ENCODE assay signal across 8 cellular contexts in genomic region chr17:74368341-74369152, GRCh38. TPM values are rescaled to one million over a fixed set of nuclear protein-coding genes. Genes with fewer than 3 reads are reported as not detected.
A peak's percentile ranks its signal among the peaks of the same experiment; 100 is the strongest.
DNase-seq lines count a peak whose midpoint lies in the region; ATAC-seq and TF ChIP-seq lines count a peak whose summit lies in the region.

No MANE protein-coding gene starts in this region.

- 21 to 24% methylated on average over 6 to 14 of the region's 14 CpGs for WGBS in upper lobe of left lung, 2 donors

- ATAC-seq in SK-N-SH treated with all-trans-retinoic acid at 6 μM for 48 hours (peak; percentile 54; the same call in 1 of the 3 replicates), upper lobe of left lung (ENCODE audit: low FRiP score in 2 of 2) (peak; percentile 83 to 84), HG02759 (IDR thresholded peaks at IDR 0.05; ENCODE audit: unreplicated experiment) (no peak)
- ATAC-seq in activated naive CD4-positive, alpha-beta T cell treated with anti-CD3 and anti-CD28 coated beads, Interleukin-2, amount 50 U/mL, for 72 hours: peak; percentile 59 to 76

- no peaks in the 10 kb centered on the region for H3K4me1 Mint-ChIP-seq in Calu3 (ENCODE audit: low read depth, unreplicated experiment)

- BruUV-seq in Calu3 (replicated peaks; lab: Mats Ljungman, UMichigan): no TSS peak

- CTCF ChIA-PET in Calu3 (lab: Charles Lee): interaction anchor here (0.6 to 2.7 kb wide), 14 partner anchors 11 to 164 kb away, joined by 3 to 17 read pairs (median 4); no protein-coding TSS in a partner anchor

- peaks cover 0 to 3% (median 0%) of the 10 kb centered on the region in 4 donors for H3K27me3 ChIP-seq in upper lobe of left lung

- H3K36me3 ChIP-seq in upper lobe of left lung: no peaks in the 10 kb centered on the region

- TF ChIP-seq EP300 in upper lobe of left lung (IDR thresholded peaks at IDR 0.05): no peak

- TF ChIP-seq POLR2A in upper lobe of left lung (IDR thresholded peaks at IDR 0.05): no peak

- intact Hi-C loops in Calu3 (cut with micrococcal nuclease; ENCODE audit: unreplicated experiment) (loop anchor here (2.0 kb wide), 1 partner anchor 124 kb away; no protein-coding TSS in a partner anchor), head of caudate nucleus (cut with DNase I) (no loop called here), posterior vena cava (cut with DNase I) (no loop called here)

- no peak overlapping the region for H3K27ac Mint-ChIP-seq in Calu3 (ENCODE audit: unreplicated experiment)
- H3K27ac Mint-ChIP-seq in activated naive CD4-positive, alpha-beta T cell treated with anti-CD3 and anti-CD28 coated beads, Interleukin-2, amount 50 U/mL, for 72 hours: peak overlapping the region in 1 of 2 donors; percentile 79

- H3K4me3 Mint-ChIP-seq in Calu3 (ENCODE audit: low read depth, unreplicated experiment): no peak overlapping the region

- no peaks in the 10 kb centered on the region for H3K36me3 Mint-ChIP-seq in Calu3 (ENCODE audit: insufficient read depth, unreplicated experiment)
- H3K36me3 Mint-ChIP-seq in activated naive CD4-positive, alpha-beta T cell treated with anti-CD3 and anti-CD28 coated beads, Interleukin-2, amount 50 U/mL, for 72 hours: no peaks in the 10 kb centered on the region

- H3K9me3 ChIP-seq in upper lobe of left lung: no peaks in the 10 kb centered on the region

- H3K4me3 ChIP-seq in upper lobe of left lung: no peak overlapping the region

- peaks cover 65% of the 10 kb centered on the region for H3K27me3 Mint-ChIP-seq in Calu3 (ENCODE audit: unreplicated experiment)

- peaks cover 5 to 17% (median 7%) of the 10 kb centered on the region in 4 donors for H3K4me1 ChIP-seq in upper lobe of left lung

- TF ChIP-seq CTCF in Calu3 (IDR thresholded peaks at IDR 0.05; ENCODE audit: unreplicated experiment): peak; percentile 91
- peak; percentile 88 to 94 (median 90) for TF ChIP-seq CTCF in upper lobe of left lung (IDR thresholded peaks at IDR 0.05)

- no peak overlapping the region for H3K27ac ChIP-seq in upper lobe of left lung

- H3K9me3 Mint-ChIP-seq in Calu3 (ENCODE audit: low read depth, unreplicated experiment): no peaks in the 10 kb centered on the region
- no peaks in the 10 kb centered on the region for H3K9me3 Mint-ChIP-seq in activated naive CD4-positive, alpha-beta T cell treated with anti-CD3 and anti-CD28 coated beads, Interleukin-2, amount 50 U/mL, for 72 hours

- DNase-seq in Calu3: peak; percentile 77
- DNase-seq in HuH-7 (ENCODE audit: low spot score): peak; percentile 95
- DNase-seq in activated naive CD4-positive, alpha-beta T cell treated with anti-CD3 and anti-CD28 coated beads, Interleukin-2, amount 50 U/mL, for 72 hours (ENCODE audit: low spot score in 2 of 2): peak; percentile 60 to 70
- peak; percentile 67 to 95 (median 87) for DNase-seq in head of caudate nucleus
- DNase-seq in posterior vena cava (ENCODE audit: low spot score): peak; percentile 92
- peak; percentile 77 to 86 for DNase-seq in upper lobe of left lung

TF ChIP-seq in SK-N-SH treated with all-trans-retinoic acid at 6 μM for 48 hours, 23 proteins besides CTCF, POLR2A, EP300 and RAD21:
- TF ChIP-seq RARB (CRISPR knock-in tag; IDR thresholded peaks at IDR 0.05): no peak
- TF ChIP-seq CREB5 (CRISPR knock-in tag; IDR thresholded peaks at IDR 0.05; ENCODE audit: low read depth): no peak
- no peak for TF ChIP-seq OSR1 (CRISPR knock-in tag; IDR thresholded peaks at IDR 0.05)
- TF ChIP-seq PATZ1 (CRISPR knock-in tag; IDR thresholded peaks at IDR 0.05; ENCODE audit: borderline replicate concordance): peak; percentile 68; the same call in 1 of the 2 replicates
- no peak for TF ChIP-seq ZC3H10 (CRISPR knock-in tag; IDR thresholded peaks at IDR 0.05)
- TF ChIP-seq ZNF70 (CRISPR knock-in tag; IDR thresholded peaks at IDR 0.05): peak; percentile 98

RNA-seq across cellular contexts. Expression of gene GPR142, which starts 1.2 kb away (rescaled TPM):
- total RNA-seq in Calu3 (2022) (not detected in 2 replicates), posterior vena cava (under 1 TPM in 1 of 2 donors, not detected in 1; 0.14 TPM), upper lobe of left lung (under 1 TPM in 1 of 6 donors, not detected in 5; 0.27 TPM)
- total RNA-seq in activated naive CD4-positive, alpha-beta T cell treated with anti-CD3 and anti-CD28 coated beads, Interleukin-2, amount 50 U/mL, for 72 hours: not detected

RNA-seq across cellular contexts. Expression of gene BTBD17, which starts 6.9 kb away (rescaled TPM):
- total RNA-seq in Calu3 (2022) (not detected in 2 replicates), posterior vena cava (not detected), upper lobe of left lung (1 to 10 TPM in 1 of 6 donors, not detected in 5; 1.2 TPM)
- total RNA-seq in activated naive CD4-positive, alpha-beta T cell treated with anti-CD3 and anti-CD28 coated beads, Interleukin-2, amount 50 U/mL, for 72 hours: not detected

RNA-seq across cellular contexts. Expression of gene KIF19, which starts 42.5 kb away (rescaled TPM):
- total RNA-seq in Calu3 (2022) (not detected in 2 replicates), posterior vena cava (1 to 10 TPM; 1.4 to 2.3 TPM), upper lobe of left lung (10 to 100 TPM in 2 of 6 donors, 1 to 10 TPM in 3, under 1 TPM in 1; 0.46 to 13.7 (median 3.8) TPM)
- under 1 TPM in 1 of 2 donors, not detected in 1; 0.08 TPM for total RNA-seq in activated naive CD4-positive, alpha-beta T cell treated with anti-CD3 and anti-CD28 coated beads, Interleukin-2, amount 50 U/mL, for 72 hours
